In the genomic region with DNA sequence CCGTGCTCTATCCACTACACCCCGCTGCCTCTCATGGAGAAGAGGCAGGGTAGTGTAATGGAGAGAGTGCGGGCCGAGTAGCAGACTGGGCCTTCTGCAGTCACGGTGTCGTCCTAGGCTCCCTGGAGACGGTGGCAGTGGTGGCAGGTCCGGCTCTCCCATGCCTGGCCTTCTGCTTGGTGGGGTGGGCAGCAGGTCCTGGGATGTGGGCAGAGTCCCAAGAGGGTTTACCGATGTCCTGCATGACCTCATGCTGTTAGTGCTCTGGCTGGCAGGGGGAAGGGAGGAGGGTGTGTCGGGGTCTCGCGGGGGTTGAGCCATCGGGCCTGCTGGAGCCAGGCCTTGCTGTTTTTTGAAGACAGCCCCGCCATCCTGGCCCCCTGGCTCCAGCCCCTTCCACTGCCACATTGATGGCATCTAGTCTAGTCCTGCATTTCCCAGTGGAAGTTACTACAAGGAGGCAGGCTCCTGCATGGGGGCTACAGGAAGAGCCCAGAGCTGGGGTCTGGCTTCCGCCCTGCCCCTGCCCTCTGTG, we compare ENCODE assay signal across 1 cellular context.
TF ChIP-seq lines count a peak whose summit lies in the region.

No MANE protein-coding gene starts in this region.

TF ChIP-seq in GM23338, 12 proteins besides CTCF, POLR2A, EP300 and RAD21 (continued from another document):
- TF ChIP-seq, protein P1, sequence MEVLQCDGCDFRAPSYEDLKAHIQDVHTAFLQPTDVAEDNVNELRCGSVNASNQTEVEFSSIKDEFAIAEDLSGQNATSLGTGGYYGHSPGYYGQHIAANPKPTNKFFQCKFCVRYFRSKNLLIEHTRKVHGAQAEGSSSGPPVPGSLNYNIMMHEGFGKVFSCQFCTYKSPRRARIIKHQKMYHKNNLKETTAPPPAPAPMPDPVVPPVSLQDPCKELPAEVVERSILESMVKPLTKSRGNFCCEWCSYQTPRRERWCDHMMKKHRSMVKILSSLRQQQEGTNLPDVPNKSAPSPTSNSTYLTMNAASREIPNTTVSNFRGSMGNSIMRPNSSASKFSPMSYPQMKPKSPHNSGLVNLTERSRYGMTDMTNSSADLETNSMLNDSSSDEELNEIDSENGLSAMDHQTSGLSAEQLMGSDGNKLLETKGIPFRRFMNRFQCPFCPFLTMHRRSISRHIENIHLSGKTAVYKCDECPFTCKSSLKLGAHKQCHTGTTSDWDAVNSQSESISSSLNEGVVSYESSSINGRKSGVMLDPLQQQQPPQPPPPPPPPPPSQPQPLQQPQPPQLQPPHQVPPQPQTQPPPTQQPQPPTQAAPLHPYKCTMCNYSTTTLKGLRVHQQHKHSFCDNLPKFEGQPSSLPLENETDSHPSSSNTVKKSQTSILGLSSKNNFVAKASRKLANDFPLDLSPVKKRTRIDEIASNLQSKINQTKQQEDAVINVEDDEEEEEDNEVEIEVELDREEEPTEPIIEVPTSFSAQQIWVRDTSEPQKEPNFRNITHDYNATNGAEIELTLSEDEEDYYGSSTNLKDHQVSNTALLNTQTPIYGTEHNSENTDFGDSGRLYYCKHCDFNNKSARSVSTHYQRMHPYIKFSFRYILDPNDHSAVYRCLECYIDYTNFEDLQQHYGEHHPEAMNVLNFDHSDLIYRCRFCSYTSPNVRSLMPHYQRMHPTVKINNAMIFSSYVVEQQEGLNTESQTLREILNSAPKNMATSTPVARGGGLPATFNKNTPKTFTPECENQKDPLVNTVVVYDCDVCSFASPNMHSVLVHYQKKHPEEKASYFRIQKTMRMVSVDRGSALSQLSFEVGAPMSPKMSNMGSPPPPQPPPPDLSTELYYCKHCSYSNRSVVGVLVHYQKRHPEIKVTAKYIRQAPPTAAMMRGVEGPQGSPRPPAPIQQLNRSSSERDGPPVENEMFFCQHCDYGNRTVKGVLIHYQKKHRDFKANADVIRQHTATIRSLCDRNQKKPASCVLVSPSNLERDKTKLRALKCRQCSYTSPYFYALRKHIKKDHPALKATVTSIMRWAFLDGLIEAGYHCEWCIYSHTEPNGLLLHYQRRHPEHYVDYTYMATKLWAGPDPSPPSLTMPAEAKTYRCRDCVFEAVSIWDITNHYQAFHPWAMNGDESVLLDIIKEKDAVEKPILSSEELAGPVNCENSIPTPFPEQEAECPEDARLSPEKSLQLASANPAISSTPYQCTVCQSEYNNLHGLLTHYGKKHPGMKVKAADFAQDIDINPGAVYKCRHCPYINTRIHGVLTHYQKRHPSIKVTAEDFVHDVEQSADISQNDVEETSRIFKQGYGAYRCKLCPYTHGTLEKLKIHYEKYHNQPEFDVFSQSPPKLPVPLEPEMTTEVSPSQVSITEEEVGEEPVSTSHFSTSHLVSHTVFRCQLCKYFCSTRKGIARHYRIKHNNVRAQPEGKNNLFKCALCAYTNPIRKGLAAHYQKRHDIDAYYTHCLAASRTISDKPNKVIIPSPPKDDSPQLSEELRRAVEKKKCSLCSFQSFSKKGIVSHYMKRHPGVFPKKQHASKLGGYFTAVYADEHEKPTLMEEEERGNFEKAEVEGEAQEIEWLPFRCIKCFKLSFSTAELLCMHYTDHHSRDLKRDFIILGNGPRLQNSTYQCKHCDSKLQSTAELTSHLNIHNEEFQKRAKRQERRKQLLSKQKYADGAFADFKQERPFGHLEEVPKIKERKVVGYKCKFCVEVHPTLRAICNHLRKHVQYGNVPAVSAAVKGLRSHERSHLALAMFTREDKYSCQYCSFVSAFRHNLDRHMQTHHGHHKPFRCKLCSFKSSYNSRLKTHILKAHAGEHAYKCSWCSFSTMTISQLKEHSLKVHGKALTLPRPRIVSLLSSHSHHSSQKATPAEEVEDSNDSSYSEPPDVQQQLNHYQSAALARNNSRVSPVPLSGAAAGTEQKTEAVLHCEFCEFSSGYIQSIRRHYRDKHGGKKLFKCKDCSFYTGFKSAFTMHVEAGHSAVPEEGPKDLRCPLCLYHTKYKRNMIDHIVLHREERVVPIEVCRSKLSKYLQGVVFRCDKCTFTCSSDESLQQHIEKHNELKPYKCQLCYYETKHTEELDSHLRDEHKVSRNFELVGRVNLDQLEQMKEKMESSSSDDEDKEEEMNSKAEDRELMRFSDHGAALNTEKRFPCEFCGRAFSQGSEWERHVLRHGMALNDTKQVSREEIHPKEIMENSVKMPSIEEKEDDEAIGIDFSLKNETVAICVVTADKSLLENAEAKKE (CRISPR knock-in tag; IDR thresholded peaks at IDR 0.05), result no peak
- no peak for TF ChIP-seq REST (IDR thresholded peaks at IDR 0.05; ENCODE audit: unreplicated experiment)
- TF ChIP-seq STAT1 (IDR thresholded peaks at IDR 0.05; ENCODE audit: unreplicated experiment), result no peak
- no peak for TF ChIP-seq POLR2AphosphoS5 (IDR thresholded peaks at IDR 0.05; ENCODE audit: low read depth)
